Comparison of ENCODE assay signal across 8 cellular contexts in the genomic region with DNA sequence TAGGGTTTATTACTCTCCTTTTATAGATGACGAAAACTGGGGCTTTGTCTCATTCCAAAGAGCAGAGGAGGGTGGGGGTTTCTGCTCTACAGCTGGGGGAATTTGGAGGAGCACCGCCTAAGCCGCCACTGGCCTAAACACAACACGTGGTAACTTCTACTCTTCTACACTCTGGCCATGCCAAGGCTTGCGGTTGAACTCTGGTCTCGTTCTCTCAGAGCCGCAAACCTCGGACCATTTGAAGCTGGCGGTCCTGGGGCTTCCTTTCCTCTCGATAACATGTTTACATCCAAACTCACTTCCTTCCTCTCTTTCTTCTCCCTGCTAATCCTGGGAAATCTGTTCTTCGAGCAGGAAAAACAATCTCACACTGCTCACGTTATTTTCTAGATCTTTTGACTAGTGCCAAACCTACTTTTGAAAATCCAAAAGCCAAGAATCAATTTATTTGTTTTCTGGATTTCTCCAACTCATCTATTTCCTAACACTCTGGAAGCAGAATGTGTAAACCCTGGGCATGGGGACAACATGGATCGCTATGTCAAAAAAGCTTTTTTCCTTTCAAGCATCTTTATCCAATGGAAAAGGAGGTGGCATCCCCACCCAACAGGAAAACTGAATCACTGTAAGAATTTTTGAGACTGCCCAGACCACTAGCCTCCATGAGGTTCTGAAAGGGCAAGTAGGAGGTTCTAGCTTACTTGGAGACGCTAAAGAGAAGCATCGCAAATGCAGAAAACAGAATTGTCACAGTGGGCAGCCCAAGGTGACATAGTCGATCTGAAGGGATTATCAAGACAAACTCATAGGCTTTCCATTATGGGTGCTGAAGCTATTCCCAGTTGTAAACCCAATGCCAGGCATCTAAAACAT. TPM values are rescaled to one million over a fixed set of nuclear protein-coding genes. Genes with fewer than 3 reads are reported as not detected.
DNase-seq lines count a peak whose midpoint lies in the region; ATAC-seq and TF ChIP-seq lines count a peak whose summit lies in the region.

No MANE protein-coding gene starts in this region.

- no peaks in the 10 kb centered on the region for H3K36me3 ChIP-seq in lung (ENCODE audit: control insufficient read depth in 2 of 2, insufficient read depth in 2 of 2, low read length in 2 of 2)

- H3K4me1 ChIP-seq in lung (ENCODE audit: control insufficient read depth in 2 of 2, insufficient read depth in 2 of 2, low read length in 2 of 2), result peaks cover 0 to 12% of the 10 kb centered on the region in 2 donors

- WGBS in lung, 2 donors, result 14 to 15% methylated on average over 16 of the region's 16 CpGs

- H3K9me3 ChIP-seq in lung (ENCODE audit: control insufficient read depth in 2 of 2, insufficient read depth in 1 of 2, low read length in 1 of 2), result no peaks in the 10 kb centered on the region

- TF ChIP-seq CTCF in AG10803 (conservative IDR thresholded peaks at IDR 0.05; ENCODE audit: low read length) (no peak), choroid plexus epithelial cell (conservative IDR thresholded peaks at IDR 0.05; ENCODE audit: low read depth, low read length) (no peak), lung (IDR thresholded peaks at IDR 0.05; ENCODE audit: control extremely low read depth, extremely low read depth) (no peak)

- peak overlapping the region; percentile 60 for H3K4me3 ChIP-seq in AG10803 (ENCODE audit: low read length)
- peak overlapping the region; percentile 39 for H3K4me3 ChIP-seq in choroid plexus epithelial cell (ENCODE audit: low read depth, low read length)
- no peak overlapping the region for H3K4me3 ChIP-seq in lung

- H3K27me3 ChIP-seq in lung (ENCODE audit: control insufficient read depth, insufficient read depth), result no peaks in the 10 kb centered on the region

- H3K27ac ChIP-seq in lung (ENCODE audit: low read depth in 1 of 2, low read length in 1 of 2), result peak overlapping the region; percentile 88 to 90

- DNase-seq in AG10803 (ENCODE audit: low read depth), result peak; percentile 95
- peak; percentile 68 for DNase-seq in NCI-H146 (lab: John Stamatoyannopoulos, UW)
- DNase-seq in activated CD4-positive, CD25-positive, alpha-beta regulatory T cell treated with anti-CD3 and anti-CD28 coated beads, Interleukin-2, amount 50 U/mL, for 72 hours, result peak; percentile 77
- DNase-seq in choroid plexus epithelial cell (ENCODE audit: low read depth), result peak; percentile 98
- DNase-seq in lung (ENCODE audit: low spot score), result peak; percentile 82
- DNase-seq in stimulated activated CD4-positive, alpha-beta T cell treated with anti-CD3 and anti-CD28 coated beads, Interleukin-4, amount 100 ng/mL, for 48 hours (ENCODE audit: low read depth in 2 of 2), result peak; percentile 61 to 72
- no peak for DNase-seq in cortex of kidney (lab: John Stamatoyannopoulos, UW)

- peak; percentile 24 for ATAC-seq in GM21381 (IDR thresholded peaks at IDR 0.05; ENCODE audit: unreplicated experiment)
- no peak for ATAC-seq in lung (ENCODE audit: insufficient read depth, low FRiP score)

RNA-seq across cellular contexts. Expression of gene EEF2K, which starts 13.6 kb away (rescaled TPM):
- 10 to 100 TPM; 27.5 to 40.8 TPM for total RNA-seq in lung
- polyA plus RNA-seq in lung, result 1 to 10 TPM; 5.6 to 7.2 TPM

RNA-seq across cellular contexts. Expression of gene SDR42E2, which starts 30.2 kb away (rescaled TPM):
- total RNA-seq in lung, result under 1 TPM in 1 of 2 donors, not detected in 1; 0.64 TPM
- under 1 TPM; 0.10 to 0.11 TPM for polyA plus RNA-seq in lung
